ENCODE assay signal across 17 cellular contexts in the genomic region with DNA sequence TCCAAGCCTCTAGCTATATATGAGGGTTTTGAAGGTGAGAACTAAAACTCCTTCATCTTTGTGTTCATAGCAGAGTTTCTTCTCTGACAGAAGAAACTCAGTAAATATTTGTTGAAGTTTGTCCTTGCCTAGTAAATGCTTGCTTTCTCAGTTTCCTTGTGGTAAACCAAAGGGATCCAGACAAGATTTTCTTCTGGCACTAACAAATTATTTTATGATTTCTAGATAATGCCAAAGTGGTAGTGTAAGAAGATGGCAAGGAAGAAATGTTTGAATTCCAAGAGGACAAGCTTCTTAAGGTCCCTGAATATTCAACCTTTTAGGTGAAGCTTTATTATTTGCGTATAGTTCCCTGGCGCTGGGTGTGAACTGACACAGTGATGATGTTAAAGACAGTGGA.
"Had no signal": no experiment of that assay in that cellular context is flagged by ENCODE, and none has a peak within 500 bp of the region (broad histone marks: within the 10 kb centered on the region; RNA-seq: fewer than 3 reads in every experiment).

No MANE protein-coding gene starts in this region.

- H3K4me3 ChIP-seq: coronary artery, esophagus muscularis mucosa, heart right ventricle, left lung, psoas muscle, upper lobe of right lung had no signal

- H3K27me3 Mint-ChIP-seq: activated CD4-positive, alpha-beta T cell treated with anti-CD3 and anti-CD28 coated beads, Interleukin-2, amount 10 ng/mL, durations not matched to agents 24 days and 14 days; stimulated activated naive CD8-positive, alpha-beta T cell treated with anti-CD3 and anti-CD28 coated beads, Interleukin-15, amount 100 ng/mL, for 72 hours had no signal

- H3K9me3 ChIP-seq: esophagus muscularis mucosa, left lung, psoas muscle, SK-N-SH, upper lobe of right lung had no signal

- H3K4me3 Mint-ChIP-seq: activated CD4-positive, alpha-beta T cell treated with anti-CD3 and anti-CD28 coated beads, Interleukin-2, amount 10 ng/mL, durations not matched to agents 24 days and 14 days; activated T-cell treated with anti-CD3 and anti-CD28 coated beads, Interleukin-2, amount 50 U/mL, for 72 hours; stimulated activated naive CD8-positive, alpha-beta T cell treated with anti-CD3 and anti-CD28 coated beads, Interleukin-15, amount 100 ng/mL, for 72 hours had no signal

- ATAC-seq: activated T-cell treated with anti-CD3 and anti-CD28 coated beads, Interleukin-2, amount 50 U/mL, for 72 hours; heart right ventricle; left lung; psoas muscle; right cardiac atrium; stimulated activated naive CD8-positive, alpha-beta T cell treated with anti-CD3 and anti-CD28 coated beads, Interleukin-15, amount 100 ng/mL, for 72 hours; upper lobe of right lung had no signal

- H3K36me3 ChIP-seq: brain microvascular endothelial cell, esophagus muscularis mucosa had no signal

- H3K9me3 Mint-ChIP-seq: activated CD4-positive, alpha-beta T cell treated with anti-CD3 and anti-CD28 coated beads, Interleukin-2, amount 10 ng/mL, durations not matched to agents 24 days and 14 days; activated T-cell treated with anti-CD3 and anti-CD28 coated beads, Interleukin-2, amount 50 U/mL, for 72 hours; stimulated activated naive CD8-positive, alpha-beta T cell treated with anti-CD3 and anti-CD28 coated beads, Interleukin-15, amount 100 ng/mL, for 72 hours had no signal

- H3K27ac ChIP-seq: brain microvascular endothelial cell, coronary artery, esophagus muscularis mucosa, heart right ventricle, left lung, psoas muscle, upper lobe of right lung had no signal

- DNase-seq: activated CD4-positive, alpha-beta T cell treated with anti-CD3 and anti-CD28 coated beads, Interleukin-2, amount 10 ng/mL, durations not matched to agents 24 days and 14 days; activated CD4-positive, CD25-positive, alpha-beta regulatory T cell; activated CD8-positive, alpha-beta memory T cell treated with anti-CD3 and anti-CD28 coated beads, Interleukin-2, amount 50 U/mL, for 4 hours; activated gamma-delta T cell treated with Interleukin-2 at 50 U/mL for 16 hours; activated T-cell treated with anti-CD3 and anti-CD28 coated beads, Interleukin-2, amount 50 U/mL, for 72 hours; anterior cingulate cortex; brain microvascular endothelial cell; central memory CD4-positive, alpha-beta T cell; heart right ventricle; left lung; psoas muscle; right cardiac atrium; SK-N-SH; stimulated activated naive CD8-positive, alpha-beta T cell treated with anti-CD3 and anti-CD28 coated beads, Interleukin-15, amount 100 ng/mL, for 72 hours; upper lobe of right lung had no signal
